Comparison of ENCODE assay signal across 14 cellular contexts in genomic region chr10:44045020-44045419, GRCh38.
DNase-seq lines count a peak whose midpoint lies in the region; TF ChIP-seq lines count a peak whose summit lies in the region.
"Had no signal": no experiment of that assay in that cellular context is flagged by ENCODE, and none has a peak within 500 bp of the region (broad histone marks: within the 10 kb centered on the region; RNA-seq: fewer than 3 reads in every experiment).

No MANE protein-coding gene starts in this region.

- H4K91ac ChIP-seq in mesenchymal stem cell (ENCODE audit: low read length): no peak overlapping the region

- H2BK12ac ChIP-seq in mesenchymal stem cell (ENCODE audit: low read length in 2 of 2): no peak overlapping the region

- H2AK5ac ChIP-seq in mesenchymal stem cell (ENCODE audit: low read length, severe bottlenecking): no peak overlapping the region

- H3K14ac ChIP-seq in mesenchymal stem cell (ENCODE audit: low read length in 2 of 2): no peak overlapping the region

- TF ChIP-seq POLR2A in esophagus muscularis mucosa (IDR thresholded peaks at IDR 0.05; ENCODE audit: low read depth) (no peak), transverse colon (IDR thresholded peaks at IDR 0.05) (no peak)

- H2BK5ac ChIP-seq in mesenchymal stem cell (ENCODE audit: low read depth, low read length, poor library complexity, severe bottlenecking): no peak overlapping the region

- H4K8ac ChIP-seq in mesenchymal stem cell (ENCODE audit: low read length): no peak overlapping the region

- no peak overlapping the region for H3K4me3 ChIP-seq in esophagus muscularis mucosa
- H3K4me3 ChIP-seq in mesenchymal stem cell (ENCODE audit: insufficient read depth in 1 of 2, low read depth in 1 of 2, low read length in 2 of 2): no peak overlapping the region
- H3K4me3 ChIP-seq in transverse colon: no peak overlapping the region
- H3K4me3 ChIP-seq: left lung had no signal

- H3K4me1 ChIP-seq in esophagus muscularis mucosa (peaks cover 11 to 36% (median 32%) of the 10 kb centered on the region in 4 donors), mesenchymal stem cell (ENCODE audit: control insufficient read depth, insufficient read depth, low read depth, low read length) (peaks cover 9% of the 10 kb centered on the region), transverse colon (peaks cover 9 to 17% (median 11%) of the 10 kb centered on the region in 4 donors)

- H3K36me3 ChIP-seq in esophagus muscularis mucosa: no peaks in the 10 kb centered on the region
- no peaks in the 10 kb centered on the region for H3K36me3 ChIP-seq in mesenchymal stem cell (ENCODE audit: control insufficient read depth in 1 of 2, insufficient read depth in 2 of 2, low read depth in 1 of 2, low read length in 2 of 2)
- H3K36me3 ChIP-seq in transverse colon: no peaks in the 10 kb centered on the region
- H3K36me3 ChIP-seq: left lung had no signal

- intact Hi-C loops in esophagus muscularis mucosa (cut with DNase I) (loop anchor here (5.0 kb wide), 1 partner anchor 353 kb away; no protein-coding TSS in a partner anchor), transverse colon (cut with DNase I; ENCODE audit: low total_unique reads) (no loop called here)

- peak overlapping the region; percentile 12 to 49 (median 33) for H3K27ac ChIP-seq in esophagus muscularis mucosa (replicated peaks in 1 of 4)
- no peak overlapping the region for H3K27ac ChIP-seq in mesenchymal stem cell (ENCODE audit: low read length, poor library complexity, severe bottlenecking)
- peak overlapping the region in 3 of 4 donors; percentile 26 to 45 (median 29) for H3K27ac ChIP-seq in transverse colon
- H3K27ac ChIP-seq: 22Rv1, left lung had no signal

- H2AFZ ChIP-seq in mesenchymal stem cell (ENCODE audit: low read depth, low read length): no peak overlapping the region

- no peak overlapping the region for H3K23ac ChIP-seq in mesenchymal stem cell (ENCODE audit: low read length in 2 of 2)

- WGBS in esophagus muscularis mucosa: 68% methylated on average over 6 of the region's 6 CpGs
- 73% methylated on average over 6 of the region's 6 CpGs for WGBS in mesenchymal stem cell
- 70% methylated on average over 6 of the region's 6 CpGs; no CpG with 5 or more reads in 1 of the 2 donors for WGBS in transverse colon (ENCODE audit: low coverage in 1 of 2), 2 donors

- H3K27me3 ChIP-seq in esophagus muscularis mucosa (no peaks in the 10 kb centered on the region), mesenchymal stem cell (ENCODE audit: control insufficient read depth in 1 of 2, insufficient read depth in 1 of 2, low read length in 2 of 2) (peaks cover 16 to 27% of the 10 kb centered on the region in 2 experiments), transverse colon (no peaks in the 10 kb centered on the region)

- in situ Hi-C loops in transverse colon (cut with MboI; ENCODE audit: low pct_ligation_motif_present in 1 of 4, low pct_unique_long_range_greater_than_20kb in 1 of 4, low sequenced_read_pairs in 3 of 4): loop anchor here in 2 of 4 donors (25.0 kb wide), 2 partner anchors 358 to 817 kb away; no protein-coding TSS in a partner anchor

- TF ChIP-seq EP300 in esophagus muscularis mucosa (IDR thresholded peaks at IDR 0.05): no peak
- no peak for TF ChIP-seq EP300 in transverse colon (IDR thresholded peaks at IDR 0.05; ENCODE audit: low read depth)

- no peak overlapping the region for H2BK120ac ChIP-seq in mesenchymal stem cell (ENCODE audit: low read depth, low read length)

- H3K9me3 ChIP-seq in esophagus muscularis mucosa (no peaks in the 10 kb centered on the region), mesenchymal stem cell (ENCODE audit: control insufficient read depth, low read length) (peaks cover 6% of the 10 kb centered on the region), transverse colon (no peaks in the 10 kb centered on the region)

- H3K4ac ChIP-seq in mesenchymal stem cell (ENCODE audit: low read depth in 1 of 2, low read length in 2 of 2): no peak overlapping the region

- no peak overlapping the region for H3K4me2 ChIP-seq in mesenchymal stem cell (ENCODE audit: low read length, poor library complexity, severe bottlenecking)

- DNase-seq in NCI-H146 (lab: John Stamatoyannopoulos, UW): peak; percentile 1
- DNase-seq in NCI-H146 treated with DMSO at 0.1 percent for 48 hours (lab: John Stamatoyannopoulos, UW; ENCODE audit: unreplicated experiment): no peak
- DNase-seq in esophagus muscularis mucosa (ENCODE audit: extremely low spot score): no peak
- DNase-seq in mesenchymal stem cell: peak; percentile 18
- DNase-seq in transverse colon: no peak
- DNase-seq in SKM-1 (lab: John Stamatoyannopoulos, UW; ENCODE audit: unreplicated experiment): no peak
- DNase-seq in cerebellar nuclear complex (lab: John Stamatoyannopoulos, UW): no peak
- no peak for DNase-seq in activated effector memory CD4-positive, alpha-beta T cell treated with Interleukin-2 at 50 U/mL for 16 hours
- DNase-seq: CD8-positive, alpha-beta T cell; left lung; naive thymus-derived CD4-positive, alpha-beta T cell; NCI-H2081 treated with DMSO at 0.1 percent for 48 hours; stimulated activated CD4-positive, alpha-beta T cell treated with anti-CD3 and anti-CD28 coated beads, Interleukin-1b, Interleukin-23, amount 100 ng/mL, for 48 hours had no signal

- TF ChIP-seq CTCF in esophagus muscularis mucosa (IDR thresholded peaks at IDR 0.05): no peak
- TF ChIP-seq CTCF in transverse colon (IDR thresholded peaks at IDR 0.05): no peak

- no peak overlapping the region for H3K9ac ChIP-seq in mesenchymal stem cell (ENCODE audit: low read length)

- peak overlapping the region; percentile 4 for H2BK15ac ChIP-seq in mesenchymal stem cell (ENCODE audit: low read depth, poor library complexity, severe bottlenecking)

- H3K18ac ChIP-seq in mesenchymal stem cell (ENCODE audit: low read depth in 1 of 2, low read length in 2 of 2): no peak overlapping the region

- no peaks in the 10 kb centered on the region for H3K79me1 ChIP-seq in mesenchymal stem cell (replicated peaks; ENCODE audit: low read length, poor library complexity, severe bottlenecking)

Comparison
In these comparisons a context has a peak if more than half of its experiments do, and no peak if none do; other contexts are left out.
1. DNase-seq: peak in NCI-H146 (single experiment) and mesenchymal stem cell (single experiment); none in NCI-H146 treated with DMSO at 0.1 percent for 48 hours (single experiment), esophagus muscularis mucosa (single experiment), transverse colon (single experiment), SKM-1 (single experiment), cerebellar nuclear complex (0 of 2) and activated effector memory CD4-positive, alpha-beta T cell treated with Interleukin-2 at 50 U/mL for 16 hours (single experiment).